ENCODE assay signal across 2 cellular contexts in genomic region chr16:58109330-58109729, GRCh38.
TF ChIP-seq lines count a peak whose summit lies in the region.

No MANE protein-coding gene starts in this region.

TF ChIP-seq in GM12891, 5 proteins besides CTCF, POLR2A, EP300 and RAD21 (continued from another document):
- TF ChIP-seq POU2F2 (IDR thresholded peaks at IDR 0.05; ENCODE audit: low read depth, low read length): no peak
- peak; percentile 83 for TF ChIP-seq SPI1 (IDR thresholded peaks at IDR 0.05; ENCODE audit: low read depth, low read length)
TF ChIP-seq in GM12891: peak in this region for 1.

TF ChIP-seq in GM12878, 131 proteins besides CTCF, POLR2A, EP300 and RAD21:
- TF ChIP-seq ZNF687 (IDR thresholded peaks at IDR 0.05) (peak; percentile 34; the same call in 1 of the 2 replicates), SRF (IDR thresholded peaks at IDR 0.05; ENCODE audit: low read depth in 2 of 2, low read length in 2 of 2) (no peak), IKZF2 (IDR thresholded peaks at IDR 0.05) (0 out of 4 replicates have a peak, but pooled peaks have one; percentile 15 to 27), SPI1 (IDR thresholded peaks at IDR 0.05; ENCODE audit: borderline replicate concordance, insufficient read depth, low read depth, low read length) (peak; percentile 71), ZNF207 (IDR thresholded peaks at IDR 0.05; ENCODE audit: borderline replicate concordance) (no peak), BRCA1 (IDR thresholded peaks at IDR 0.05; ENCODE audit: low read depth, low read length) (no peak), RUNX3 (IDR thresholded peaks at IDR 0.05; ENCODE audit: low read length) (no peak), POLR2AphosphoS2 (IDR thresholded peaks at IDR 0.05; ENCODE audit: low read depth, low read length) (no peak), ZZZ3 (IDR thresholded peaks at IDR 0.05; ENCODE audit: control insufficient read depth, insufficient read length, low read depth) (no peak), CEBPB (IDR thresholded peaks at IDR 0.05; ENCODE audit: borderline replicate concordance in 1 of 2, low read depth in 2 of 2, low read length in 2 of 2) (no peak)
TF ChIP-seq in GM12878: peak in this region for 3.
